ENCODE assay signal across 10 cellular contexts in the genomic region with DNA sequence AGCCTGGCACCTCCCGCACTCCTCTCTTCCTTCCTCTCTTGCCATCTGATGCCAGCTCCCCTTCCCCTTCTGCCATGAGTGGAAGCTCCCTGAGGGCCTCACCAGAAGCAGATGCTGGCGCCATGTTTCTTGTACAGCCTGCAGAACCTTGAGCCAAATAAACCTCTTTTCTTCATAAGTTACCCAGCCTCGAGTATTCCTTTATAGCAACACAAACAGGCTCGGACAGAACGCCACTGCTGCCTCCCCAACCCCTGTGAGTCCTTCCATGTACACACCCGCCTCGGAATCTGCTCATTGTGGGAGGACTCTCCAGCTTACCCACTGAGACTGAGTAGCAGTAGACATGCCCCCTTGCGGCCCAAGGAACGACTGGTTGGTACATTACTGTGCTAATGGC. TPM values are rescaled to one million over a fixed set of nuclear protein-coding genes. Genes with fewer than 3 reads are reported as not detected.
"Had no signal": no experiment of that assay in that cellular context is flagged by ENCODE, and none has a peak within 500 bp of the region (broad histone marks: within the 10 kb centered on the region; RNA-seq: fewer than 3 reads in every experiment).

No MANE protein-coding gene starts in this region.

- H3K27ac Mint-ChIP-seq: HFFc6 had no signal

- ATAC-seq: HCT116 had no signal

- H2AFZ ChIP-seq: GM23248 had no signal

- H3K4me1 ChIP-seq: HAP-1 had no signal

- H3K9me3 Mint-ChIP-seq: HFFc6 had no signal

- H3K9me3 ChIP-seq: HAP-1 had no signal

- H3K4me3 ChIP-seq: GM23248, HAP-1 had no signal

- DNase-seq: GM23248, GOT3, H7, HFFc6, IMR-90, KG1 had no signal

- H3K4me3 Mint-ChIP-seq: HFFc6 had no signal

- H3K27ac ChIP-seq: GM23248 had no signal

- H3K9ac ChIP-seq: GM23248 had no signal

RNA-seq across cellular contexts. Expression of a gene that starts 28.1 kb away (rescaled TPM):
- total RNA-seq: GM23248, H4, H7, HFFc6, HT-29 had no signal
- polyA plus RNA-seq: GM23248 had no signal
